2 cellular contexts compared by ENCODE assay signal in genomic region chr12:109952160-109952858, GRCh38.
TF ChIP-seq lines count a peak whose summit lies in the region.

No MANE protein-coding gene starts in this region.

TF ChIP-seq in HepG2, 621 proteins besides CTCF, POLR2A, EP300 and RAD21:
- TF ChIP-seq ZUFSP (CRISPR knock-in tag; IDR thresholded peaks at IDR 0.05; ENCODE audit: borderline replicate concordance) = no peak
- no peak for TF ChIP-seq CREB1 (IDR thresholded peaks at IDR 0.05)
- TF ChIP-seq CREB1 (CRISPR knock-in tag; IDR thresholded peaks at IDR 0.05) = no peak
- no peak for TF ChIP-seq ZNF256 (CRISPR knock-in tag; conservative IDR thresholded peaks at IDR 0.05)
- no peak for TF ChIP-seq GLI4 (CRISPR knock-in tag; IDR thresholded peaks at IDR 0.05; ENCODE audit: borderline replicate concordance)
- no peak for TF ChIP-seq AFF4 (CRISPR knock-in tag; IDR thresholded peaks at IDR 0.05)
- TF ChIP-seq ZNF563 (CRISPR knock-in tag; IDR thresholded peaks at IDR 0.05) = no peak
- TF ChIP-seq ZNF788 (CRISPR knock-in tag; IDR thresholded peaks at IDR 0.05; ENCODE audit: borderline replicate concordance) = no peak
- no peak for TF ChIP-seq ZBTB14 (CRISPR knock-in tag; IDR thresholded peaks at IDR 0.05)
- no peak for TF ChIP-seq LCORL (IDR thresholded peaks at IDR 0.05)
- TF ChIP-seq LCORL (CRISPR knock-in tag; IDR thresholded peaks at IDR 0.05) = no peak
- TF ChIP-seq CBFB (CRISPR knock-in tag; IDR thresholded peaks at IDR 0.05) = no peak
- TF ChIP-seq ZNF513 (CRISPR knock-in tag; conservative IDR thresholded peaks at IDR 0.05) = no peak
- no peak for TF ChIP-seq ZNF7 (CRISPR knock-in tag; IDR thresholded peaks at IDR 0.05)
- no peak for TF ChIP-seq ZBTB25 (CRISPR knock-in tag; IDR thresholded peaks at IDR 0.05)
- TF ChIP-seq KLF12 (CRISPR knock-in tag; IDR thresholded peaks at IDR 0.05; ENCODE audit: borderline replicate concordance) = no peak

TF ChIP-seq in SK-N-SH treated with all-trans-retinoic acid at 6 μM for 48 hours, 23 proteins besides CTCF, POLR2A, EP300 and RAD21:
- TF ChIP-seq OSR1 (CRISPR knock-in tag; IDR thresholded peaks at IDR 0.05) = no peak
- TF ChIP-seq BACH2 (CRISPR knock-in tag; IDR thresholded peaks at IDR 0.05; ENCODE audit: borderline replicate concordance) = no peak
- no peak for TF ChIP-seq ZNF8 (CRISPR knock-in tag; IDR thresholded peaks at IDR 0.05)
- TF ChIP-seq CSDC2 (CRISPR knock-in tag; IDR thresholded peaks at IDR 0.05) = 0 out of 2 replicates have a peak, but pooled peaks have one; percentile 4
- TF ChIP-seq RARB (CRISPR knock-in tag; IDR thresholded peaks at IDR 0.05) = no peak
TF ChIP-seq in SK-N-SH treated with all-trans-retinoic acid at 6 μM for 48 hours: peak in this region for 1.
